2 cellular contexts compared by ENCODE assay signal in genomic region chr15:40273428-40273827, GRCh38.
TF ChIP-seq lines count a peak whose summit lies in the region.

No MANE protein-coding gene starts in this region.

TF ChIP-seq in IMR-90, 13 proteins besides CTCF, POLR2A, EP300 and RAD21:
- TF ChIP-seq RCOR1 (IDR thresholded peaks at IDR 0.05; ENCODE audit: insufficient replicate concordance, low read length) (no peak), BHLHE40 (IDR thresholded peaks at IDR 0.05; ENCODE audit: low read depth, low read length) (no peak), MXI1 (IDR thresholded peaks at IDR 0.05; ENCODE audit: borderline replicate concordance, low read depth, low read length) (no peak), CEBPB (IDR thresholded peaks at IDR 0.05; ENCODE audit: low read depth, low read length) (no peak), USF2 (IDR thresholded peaks at IDR 0.05; ENCODE audit: low read depth, low read length) (no peak), ELK1 (IDR thresholded peaks at IDR 0.05; ENCODE audit: borderline replicate concordance, low read depth, low read length) (no peak), SMC3 (IDR thresholded peaks at IDR 0.05; ENCODE audit: low read depth, low read length) (no peak), RFX5 (IDR thresholded peaks at IDR 0.05; ENCODE audit: low read depth, low read length) (no peak), CHD1 (IDR thresholded peaks at IDR 0.05; ENCODE audit: low read depth, low read length) (no peak), MAZ (IDR thresholded peaks at IDR 0.05; ENCODE audit: borderline replicate concordance, low read depth, low read length) (no peak), MAFK (IDR thresholded peaks at IDR 0.05; ENCODE audit: low read depth, low read length) (no peak), NFE2L2 (IDR thresholded peaks at IDR 0.05; ENCODE audit: low read depth, low read length) (no peak), FOS (IDR thresholded peaks at IDR 0.05; ENCODE audit: low read depth, low read length) (no peak)

TF ChIP-seq in K562, 482 proteins besides CTCF, POLR2A, EP300 and RAD21:
- TF ChIP-seq SPI1 (IDR thresholded peaks at IDR 0.05; ENCODE audit: borderline replicate concordance, low read depth, low read length) (peak; percentile 69), ZHX1 (conservative IDR thresholded peaks at IDR 0.05; ENCODE audit: low read length) (no peak)
TF ChIP-seq in K562: peak in this region for 1.
